Comparison of ENCODE assay signal across 8 cellular contexts in genomic region chr19:29667390-29667783, GRCh38. TPM values are rescaled to one million over a fixed set of nuclear protein-coding genes. Genes with fewer than 3 reads are reported as not detected.
DNase-seq lines count a peak whose midpoint lies in the region; ATAC-seq, FAIRE-seq and TF ChIP-seq lines count a peak whose summit lies in the region.

No MANE protein-coding gene starts in this region.

- TF ChIP-seq CTCF in IMR-90 (conservative IDR thresholded peaks at IDR 0.05; ENCODE audit: low read depth, low read length): no peak

- no peak overlapping the region for H4K91ac ChIP-seq in IMR-90 (ENCODE audit: insufficient read depth, low read depth, low read length)

- H2AK5ac ChIP-seq in IMR-90 (ENCODE audit: low read depth, low read length): no peak overlapping the region

- 0 out of 2 replicates have a peak overlapping the region, but pooled peaks have one; percentile 1 for H3K23ac ChIP-seq in IMR-90 (ENCODE audit: low read depth, low read length)

- H3K9me1 ChIP-seq in IMR-90 (ENCODE audit: insufficient read depth, low read length): peaks cover 21% of the 10 kb centered on the region

- no peaks in the 10 kb centered on the region for H3K9me3 ChIP-seq in IMR-90 (ENCODE audit: control insufficient read depth, insufficient read depth, low read length)

- H3K4me2 ChIP-seq in IMR-90 (ENCODE audit: low read depth, low read length): peak overlapping the region; percentile 95; the same call in 1 of the 2 replicates

- peaks cover 20 to 68% of the 10 kb centered on the region in 2 experiments for H3K79me1 ChIP-seq in IMR-90 (ENCODE audit: low read depth in 1 of 2, low read length in 2 of 2)

- H3K27me3 ChIP-seq in ACC112 (ENCODE audit: insufficient read depth, low read length) (no peaks in the 10 kb centered on the region), IMR-90 (ENCODE audit: control insufficient read depth, insufficient read depth, low read length) (no peaks in the 10 kb centered on the region)

- H3K27ac ChIP-seq in ACC112 (ENCODE audit: low read depth, low read length) (peak overlapping the region; percentile 79; the same call in 1 of the 2 replicates), IMR-90 (ENCODE audit: insufficient read depth, low read length) (peak overlapping the region; percentile 62; the same call in 1 of the 2 replicates), cingulate gyrus (ENCODE audit: low read depth, low read length) (peak overlapping the region; percentile 7)

- H2BK20ac ChIP-seq in IMR-90 (ENCODE audit: low read depth, low read length): no peak overlapping the region

- no peaks in the 10 kb centered on the region for H3K9me3 Mint-ChIP-seq in natural killer cell treated with Interleukin-12 subunit alpha and Interleukin-12 subunit beta and Interleukin-15 and Interleukin-18, amount 100 ng/mL, for 72 hours

- no peak for TF ChIP-seq RAD21 in IMR-90 (IDR thresholded peaks at IDR 0.05; ENCODE audit: low read length)

- no peak overlapping the region for H2BK120ac ChIP-seq in IMR-90 (ENCODE audit: low read depth, low read length)

- H3K4me3 ChIP-seq in ACC112 (ENCODE audit: low read depth, low read length): peak overlapping the region; percentile 91
- no peak overlapping the region for H3K4me3 ChIP-seq in IMR-90 (ENCODE audit: insufficient read depth, low read depth, low read length)

- POLR2A ChIA-PET in IMR-90 (lab: Charles Lee; ENCODE audit: unreplicated experiment): interaction anchor here (0.5 kb wide), 1 partner anchor 183 kb away, joined by 6 read pairs; no protein-coding TSS in a partner anchor

- no peak overlapping the region for H2BK15ac ChIP-seq in IMR-90 (ENCODE audit: low read depth, low read length)

- dilution Hi-C loops in IMR-90 (cut with HindIII; ENCODE audit: low sequenced_read_pairs, unreplicated experiment): no loop called here

- DNase-seq in IMR-90: no peak
- DNase-seq in natural killer cell treated with Interleukin-12 subunit alpha and Interleukin-12 subunit beta and Interleukin-15 and Interleukin-18, amount 100 ng/mL, for 72 hours (ENCODE audit: low spot score): no peak
- DNase-seq in AG20443 (ENCODE audit: low spot score): no peak
- DNase-seq in NCI-H1092 treated with DMSO at 0.1 percent for 48 hours (lab: John Stamatoyannopoulos, UW): no peak
- no peak for DNase-seq in H54 (ENCODE audit: insufficient read length, low spot score)

- no peak overlapping the region for H3K56ac ChIP-seq in IMR-90 (ENCODE audit: extremely low read depth, insufficient read depth, low read length)

- peak overlapping the region; percentile 58 for H3K4ac ChIP-seq in IMR-90 (ENCODE audit: low read depth, low read length)

- peak overlapping the region; percentile 55 for H2AFZ ChIP-seq in ACC112 (ENCODE audit: low read length, unreplicated experiment)
- peak overlapping the region; percentile 83 for H2AFZ ChIP-seq in IMR-90 (replicated peaks; ENCODE audit: low read length, poor library complexity)

- no peak overlapping the region for H4K5ac ChIP-seq in IMR-90 (ENCODE audit: low read depth, low read length)

- 0 out of 2 replicates have a peak overlapping the region, but pooled peaks have one; percentile 4 for H3K14ac ChIP-seq in IMR-90 (replicated peaks; ENCODE audit: low read depth, low read length)

- WGBS in IMR-90 (ENCODE audit: extremely low coverage in 2 of 2, insufficient read length in 1 of 2), 2 experiments: 83% methylated on average over 3 of the region's 11 CpGs; no CpG with 5 or more reads in 1 of the 2 experiments

- ATAC-seq in IMR-90 (ENCODE audit: low read depth) (no peak), HG03457 (IDR thresholded peaks at IDR 0.05; ENCODE audit: unreplicated experiment) (no peak)
- ATAC-seq in natural killer cell treated with Interleukin-12 subunit alpha and Interleukin-12 subunit beta and Interleukin-15 and Interleukin-18, amount 100 ng/mL, for 72 hours: no peak

- H3K9ac ChIP-seq in IMR-90 (ENCODE audit: low read depth, low read length): peak overlapping the region; percentile 34; the same call in 1 of the 2 replicates

- peaks cover 7% of the 10 kb centered on the region for H3K79me2 ChIP-seq in ACC112 (ENCODE audit: control insufficient read depth, insufficient read depth, low read length, unreplicated experiment)

- peaks cover 32% of the 10 kb centered on the region for H4K20me1 ChIP-seq in IMR-90 (ENCODE audit: insufficient read depth, low read length)

- no peak overlapping the region for H2BK5ac ChIP-seq in IMR-90 (ENCODE audit: low read depth, low read length, poor library complexity, severe bottlenecking)

- TF ChIP-seq POLR2A in IMR-90 (IDR thresholded peaks at IDR 0.05; ENCODE audit: low read depth, low read length) (no peak), H54 (IDR thresholded peaks at IDR 0.05; ENCODE audit: low read depth, low read length) (no peak)

- H3K27me3 Mint-ChIP-seq in natural killer cell treated with Interleukin-12 subunit alpha and Interleukin-12 subunit beta and Interleukin-15 and Interleukin-18, amount 100 ng/mL, for 72 hours: no peaks in the 10 kb centered on the region

- H3K4me1 ChIP-seq in ACC112 (ENCODE audit: control insufficient read depth, insufficient read depth, low read length, unreplicated experiment) (peaks cover 33% of the 10 kb centered on the region), IMR-90 (ENCODE audit: control insufficient read depth, insufficient read depth, low read length) (peaks cover 28% of the 10 kb centered on the region)

- no peak for FAIRE-seq in H54 (lab: Jason Lieb, UNC)

- intact Hi-C loops in IMR-90 (cut with micrococcal nuclease): loop anchor here (2.0 kb wide), 1 partner anchor 19 kb away; no protein-coding TSS in a partner anchor

- H4K8ac ChIP-seq in IMR-90 (ENCODE audit: low read depth in 2 of 2, low read length in 2 of 2): no peak overlapping the region

- H3K18ac ChIP-seq in IMR-90 (ENCODE audit: low read depth, low read length): no peak overlapping the region

- H3K36me3 ChIP-seq in ACC112 (ENCODE audit: insufficient read depth, low read length) (no peaks in the 10 kb centered on the region), IMR-90 (ENCODE audit: control insufficient read depth, insufficient read depth, low read length) (peaks cover 2% of the 10 kb centered on the region; the same call in 1 of the 2 replicates)

- in situ Hi-C loops in IMR-90 (cut with MboI; ENCODE audit: low sequenced_read_pairs): no loop called here

- peaks cover 8% of the 10 kb centered on the region for H3K36me3 Mint-ChIP-seq in natural killer cell treated with Interleukin-12 subunit alpha and Interleukin-12 subunit beta and Interleukin-15 and Interleukin-18, amount 100 ng/mL, for 72 hours

- peak overlapping the region; percentile 92 to 93 for H3K27ac Mint-ChIP-seq in natural killer cell treated with Interleukin-12 subunit alpha and Interleukin-12 subunit beta and Interleukin-15 and Interleukin-18, amount 100 ng/mL, for 72 hours

- CTCF ChIA-PET in IMR-90 (lab: Yijun Ruan, JAX): interaction anchor here (1.0 to 1.3 kb wide), 2 partner anchors 57 to 61 kb away, joined by 3 read pairs; partner anchors contain the start of gene POP4

- H3K4me3 Mint-ChIP-seq in natural killer cell treated with Interleukin-12 subunit alpha and Interleukin-12 subunit beta and Interleukin-15 and Interleukin-18, amount 100 ng/mL, for 72 hours: peak overlapping the region; percentile 94

- H2AK9ac ChIP-seq in IMR-90 (replicated peaks; ENCODE audit: low read depth, low read length, poor library complexity): peak overlapping the region; percentile 48

- BruUV-seq in IMR-90 (replicated peaks; lab: Mats Ljungman, UMichigan): no TSS peak

- H3K4me1 Mint-ChIP-seq in natural killer cell treated with Interleukin-12 subunit alpha and Interleukin-12 subunit beta and Interleukin-15 and Interleukin-18, amount 100 ng/mL, for 72 hours (ENCODE audit: low read depth in 2 of 2): peaks cover 51 to 55% of the 10 kb centered on the region in 2 donors

TF ChIP-seq in IMR-90, 13 proteins besides CTCF, POLR2A, EP300 and RAD21 (continues in another document):
- TF ChIP-seq MAFK (IDR thresholded peaks at IDR 0.05; ENCODE audit: low read depth, low read length) (no peak), SMC3 (IDR thresholded peaks at IDR 0.05; ENCODE audit: low read depth, low read length) (no peak), NFE2L2 (IDR thresholded peaks at IDR 0.05; ENCODE audit: low read depth, low read length) (no peak), ELK1 (IDR thresholded peaks at IDR 0.05; ENCODE audit: borderline replicate concordance, low read depth, low read length) (no peak), USF2 (IDR thresholded peaks at IDR 0.05; ENCODE audit: low read depth, low read length) (no peak), RCOR1 (IDR thresholded peaks at IDR 0.05; ENCODE audit: insufficient replicate concordance, low read length) (no peak), FOS (IDR thresholded peaks at IDR 0.05; ENCODE audit: low read depth, low read length) (no peak), RFX5 (IDR thresholded peaks at IDR 0.05; ENCODE audit: low read depth, low read length) (no peak)

RNA-seq across cellular contexts. Expression of gene PLEKHF1, which starts 2.1 kb away (rescaled TPM):
- 4.7 and 5.0 TPM in 2 replicates for total RNA-seq in IMR-90 (2012; rRNA removed)
- polyA plus RNA-seq in IMR-90 (2012; rRNA removed): 6.6 and 7.2 TPM in 2 replicates
- 7.0 and 12.9 TPM in 2 replicates for polyA plus RNA-seq in IMR-90 (2012; cell fraction: cytosol; rRNA removed)
- 10.8 and 25.4 TPM in 2 replicates for polyA plus RNA-seq in IMR-90 (2012; cell fraction: nucleus; rRNA removed; ENCODE audit: low replicate concordance)
- total RNA-seq in natural killer cell treated with Interleukin-12 subunit alpha and Interleukin-12 subunit beta and Interleukin-15 and Interleukin-18, amount 100 ng/mL, for 72 hours: 10 to 100 TPM; 15.6 to 17.7 TPM

RNA-seq across cellular contexts. Expression of gene C19orf12, which starts 47.7 kb away (rescaled TPM):
- total RNA-seq in IMR-90 (2012; rRNA removed): 16.3 and 19.2 TPM in 2 replicates
- 24.0 and 24.2 TPM in 2 replicates for polyA plus RNA-seq in IMR-90 (2012; rRNA removed)
- 16.3 and 25.0 TPM in 2 replicates for polyA plus RNA-seq in IMR-90 (2012; cell fraction: cytosol; rRNA removed)
- polyA plus RNA-seq in IMR-90 (2012; cell fraction: nucleus; rRNA removed; ENCODE audit: low replicate concordance): 21.2 and 29.1 TPM in 2 replicates
- 10 to 100 TPM; 44.8 to 50.8 TPM for total RNA-seq in natural killer cell treated with Interleukin-12 subunit alpha and Interleukin-12 subunit beta and Interleukin-15 and Interleukin-18, amount 100 ng/mL, for 72 hours

Comparison
In these comparisons a context has a peak if more than half of its experiments do, and no peak if none do; other contexts are left out.
1. H3K27ac ChIP-seq: peak in every context shown above with its lines; median percentile 79 in ACC112; 62 in IMR-90; 7 in cingulate gyrus.